13 cellular contexts compared by ENCODE assay signal in genomic region chr9:124012368-124013262, GRCh38. TPM values are rescaled to one million over a fixed set of nuclear protein-coding genes. Genes with fewer than 3 reads are reported as not detected.
DNase-seq lines count a peak whose midpoint lies in the region; TF ChIP-seq lines count a peak whose summit lies in the region.
"Had no signal": no experiment of that assay in that cellular context is flagged by ENCODE, and none has a peak within 500 bp of the region (broad histone marks: within the 10 kb centered on the region; RNA-seq: fewer than 3 reads in every experiment).

No MANE protein-coding gene starts in this region.

- in situ Hi-C loops in ACHN (cut with HindIII; ENCODE audit: low pct_ligation_motif_present, low pct_unique_long_range_greater_than_20kb, low sequenced_read_pairs), result no loop called here

- no peak for TF ChIP-seq POLR2A in esophagus squamous epithelium (IDR thresholded peaks at IDR 0.05)

- no peak overlapping the region for H3K27ac Mint-ChIP-seq in Caco-2 (ENCODE audit: unreplicated experiment)
- peak overlapping the region; percentile 27 for H3K27ac Mint-ChIP-seq in dendritic cell treated with granulocyte-macrophage colony-stimulating factor and Interleukin-4, amounts not matched to agents 40 ng/mL and 50 ng/mL, for 4 days
- no peak overlapping the region for H3K27ac Mint-ChIP-seq in osteocyte (ENCODE audit: unreplicated experiment)

- H3K27ac ChIP-seq in esophagus squamous epithelium (no peak overlapping the region), RWPE1 (no peak overlapping the region)

- no peaks in the 10 kb centered on the region for H3K36me3 Mint-ChIP-seq in Caco-2 (ENCODE audit: insufficient read depth, unreplicated experiment)
- no peaks in the 10 kb centered on the region for H3K36me3 Mint-ChIP-seq in dendritic cell treated with granulocyte-macrophage colony-stimulating factor and Interleukin-4, amounts not matched to agents 40 ng/mL and 50 ng/mL, for 4 days (ENCODE audit: low read depth)
- H3K36me3 Mint-ChIP-seq in osteocyte (ENCODE audit: unreplicated experiment), result no peaks in the 10 kb centered on the region

- POLR2A ChIA-PET in Caco-2 (lab: Charles Lee) (no interaction called here), HEK293T (lab: Yijun Ruan, JAX) (no interaction called here), RWPE1 (lab: Yijun Ruan, JAX; ENCODE audit: low non-redundant PET) (no interaction called here)

- H3K4me1 Mint-ChIP-seq in Caco-2 (ENCODE audit: low read depth, unreplicated experiment) (peaks cover 14% of the 10 kb centered on the region), osteocyte (ENCODE audit: unreplicated experiment) (peaks cover 33% of the 10 kb centered on the region)
- peaks cover 74% of the 10 kb centered on the region for H3K4me1 Mint-ChIP-seq in dendritic cell treated with granulocyte-macrophage colony-stimulating factor and Interleukin-4, amounts not matched to agents 40 ng/mL and 50 ng/mL, for 4 days (ENCODE audit: low read depth)

- DNase-seq in Caco-2 (no peak), H7 (peak; percentile 80), osteocyte (ENCODE audit: extremely low spot score, unreplicated experiment) (no peak), esophagus squamous epithelium (lab: John Stamatoyannopoulos, UW) (no peak), HEK293T (ENCODE audit: extremely low spot score) (no peak), RWPE1 (ENCODE audit: low spot score) (no peak), ACHN (no peak)
- DNase-seq: KG1, NCI-H345, T-helper 1 cell had no signal

- BruUV-seq in Caco-2 (replicated peaks; lab: Mats Ljungman, UMichigan), result no TSS peak

- H3K27me3 Mint-ChIP-seq in Caco-2 (ENCODE audit: insufficient read depth, unreplicated experiment), result peaks cover 16% of the 10 kb centered on the region
- peaks cover 96% of the 10 kb centered on the region for H3K27me3 Mint-ChIP-seq in dendritic cell treated with granulocyte-macrophage colony-stimulating factor and Interleukin-4, amounts not matched to agents 40 ng/mL and 50 ng/mL, for 4 days
- H3K27me3 Mint-ChIP-seq in osteocyte (ENCODE audit: unreplicated experiment), result peaks cover 68% of the 10 kb centered on the region

- CTCF ChIA-PET in Caco-2 (lab: Charles Lee), result interaction anchor here (0.6 kb wide), 1 partner anchor 51 kb away, joined by 3 read pairs; no protein-coding TSS in a partner anchor
- CTCF ChIA-PET in HEK293T (lab: Yijun Ruan, JAX), result no interaction called here
- CTCF ChIA-PET in RWPE1 (lab: Yijun Ruan, JAX), result no interaction called here

- H3K4me3 Mint-ChIP-seq in Caco-2 (ENCODE audit: unreplicated experiment) (peak overlapping the region; percentile 43), osteocyte (ENCODE audit: unreplicated experiment) (peak overlapping the region; percentile 29)
- H3K4me3 Mint-ChIP-seq in dendritic cell treated with granulocyte-macrophage colony-stimulating factor and Interleukin-4, amounts not matched to agents 40 ng/mL and 50 ng/mL, for 4 days, result peak overlapping the region; percentile 74
- H3K4me3 Mint-ChIP-seq: central memory CD8-positive, alpha-beta T cell had no signal

- H3K4me3 ChIP-seq in Caco-2 (ENCODE audit: low read depth, low read length) (no peak overlapping the region), H7 (ENCODE audit: insufficient read depth, low read depth, low read length) (no peak overlapping the region), esophagus squamous epithelium (peak overlapping the region in 2 of 4 donors; percentile 40 to 61)

- H3K27me3 ChIP-seq in Caco-2 (replicated peaks; ENCODE audit: control insufficient read depth, insufficient read depth, low read length) (peaks cover 9% of the 10 kb centered on the region), H7 (ENCODE audit: control insufficient read depth, insufficient read depth, low read length) (peaks cover 97% of the 10 kb centered on the region), esophagus squamous epithelium (peaks cover 80 to 100% (median 89%) of the 10 kb centered on the region in 4 donors)

- H3K9me3 Mint-ChIP-seq in Caco-2 (ENCODE audit: unreplicated experiment), result no peaks in the 10 kb centered on the region
- H3K9me3 Mint-ChIP-seq in dendritic cell treated with granulocyte-macrophage colony-stimulating factor and Interleukin-4, amounts not matched to agents 40 ng/mL and 50 ng/mL, for 4 days, result no peaks in the 10 kb centered on the region
- H3K9me3 Mint-ChIP-seq in osteocyte (ENCODE audit: unreplicated experiment), result no peaks in the 10 kb centered on the region
- H3K9me3 Mint-ChIP-seq: central memory CD8-positive, alpha-beta T cell; neural crest cell had no signal

- peaks cover 30% of the 10 kb centered on the region for H3K4me1 ChIP-seq in Caco-2
- H3K4me1 ChIP-seq in esophagus squamous epithelium, result peaks cover 41 to 88% (median 44%) of the 10 kb centered on the region in 3 donors

- H3K36me3 ChIP-seq in Caco-2 (ENCODE audit: control insufficient read depth, insufficient read depth, low read length) (no peaks in the 10 kb centered on the region), H7 (replicated peaks; ENCODE audit: control insufficient read depth, insufficient read depth, low read length) (no peaks in the 10 kb centered on the region), esophagus squamous epithelium (no peaks in the 10 kb centered on the region)

- H3K9me3 ChIP-seq in Caco-2 (no peaks in the 10 kb centered on the region), esophagus squamous epithelium (no peaks in the 10 kb centered on the region)

- 4 to 9% methylated on average over 10 to 21 of the region's 80 CpGs for WGBS in esophagus squamous epithelium, 2 donors

- intact Hi-C loops in Caco-2 (cut with micrococcal nuclease; ENCODE audit: unreplicated experiment) (loop anchor here (10.0 kb wide), 1 partner anchor 468 kb away; no protein-coding TSS in a partner anchor), esophagus squamous epithelium (cut with DNase I) (no loop called here)
- intact Hi-C loops in dendritic cell treated with granulocyte-macrophage colony-stimulating factor and Interleukin-4, amounts not matched to agents 40 ng/mL and 50 ng/mL, for 4 days (cut with micrococcal nuclease), result loop anchor here (10.0 kb wide), 1 partner anchor 178 kb away; no protein-coding TSS in a partner anchor

- TF ChIP-seq CTCF in Caco-2 (IDR thresholded peaks at IDR 0.05; ENCODE audit: insufficient read depth in 1 of 2, low read depth in 1 of 2, low read length in 1 of 2, severe bottlenecking in 1 of 2, unreplicated experiment in 1 of 2) (no peak), osteocyte (IDR thresholded peaks at IDR 0.05) (no peak), esophagus squamous epithelium (IDR thresholded peaks at IDR 0.05) (no peak), RWPE1 (conservative IDR thresholded peaks at IDR 0.05; ENCODE audit: low read depth) (no peak)

TF ChIP-seq in HEK293T, 16 proteins besides CTCF, POLR2A, EP300 and RAD21:
- TF ChIP-seq BHLHE40 (IDR thresholded peaks at IDR 0.05; ENCODE audit: borderline replicate concordance) (no peak), TARDBP (IDR thresholded peaks at IDR 0.05) (no peak), LEF1 (IDR thresholded peaks at IDR 0.05; ENCODE audit: borderline replicate concordance) (no peak), CTBP1 (IDR thresholded peaks at IDR 0.05; ENCODE audit: borderline replicate concordance) (no peak), SUZ12 (IDR thresholded peaks at IDR 0.05) (no peak), FOXK2 (IDR thresholded peaks at IDR 0.05) (no peak), NFRKB (IDR thresholded peaks at IDR 0.05) (no peak), PKNOX1 (IDR thresholded peaks at IDR 0.05) (no peak), ZNF384 (IDR thresholded peaks at IDR 0.05) (no peak), SP1 (IDR thresholded peaks at IDR 0.05) (no peak), L3MBTL2 (conservative IDR thresholded peaks at IDR 0.05) (no peak), ARNT (IDR thresholded peaks at IDR 0.05) (no peak)

RNA-seq across cellular contexts. Expression of gene LHX2, which starts 1.0 kb away (rescaled TPM):
- total RNA-seq in Caco-2 (2022), result 2.6 and 4.0 TPM in 2 replicates
- 0.33 and 0.87 TPM in 2 replicates for total RNA-seq in H7 (2014; rRNA removed; shearing (Covaris generic))
- not detected in 2 replicates for total RNA-seq in osteocyte
- total RNA-seq in esophagus squamous epithelium, result under 1 TPM in 1 of 4 donors, not detected in 3; 0.22 TPM
